16 cellular contexts compared by ENCODE assay signal in the genomic region with DNA sequence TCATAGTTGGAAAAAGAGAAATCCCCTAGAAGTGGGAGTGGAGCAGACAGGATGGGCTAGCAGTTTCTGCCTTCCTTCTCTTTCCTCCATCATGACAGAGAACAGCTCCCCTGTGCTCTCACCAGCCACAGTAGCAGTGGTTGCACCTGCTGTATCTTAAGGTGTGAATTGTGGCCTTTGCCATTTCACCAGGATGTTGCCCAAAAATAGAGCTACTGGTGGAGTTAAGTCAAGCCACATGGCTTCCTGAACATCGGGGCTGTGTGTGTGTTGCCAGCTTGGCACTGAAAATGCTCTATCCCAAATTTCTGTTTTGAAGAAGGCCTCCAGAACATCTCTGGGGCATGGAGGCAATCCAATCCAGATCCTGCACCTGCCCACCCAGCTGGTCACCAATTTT.
"Had no signal": no experiment of that assay in that cellular context is flagged by ENCODE, and none has a peak within 500 bp of the region (broad histone marks: within the 10 kb centered on the region; RNA-seq: fewer than 3 reads in every experiment).

No MANE protein-coding gene starts in this region.

- H3K36me3 ChIP-seq: esophagus muscularis mucosa, left ventricle myocardium inferior, tibial nerve, uterus had no signal

- DNase-seq: activated CD4-positive, CD25-positive, alpha-beta regulatory T cell treated with anti-CD3 and anti-CD28 coated beads, Interleukin-2, amount 50 U/mL, for 72 hours; activated naive CD4-positive, alpha-beta T cell treated with Interleukin-2 at 50 U/mL for 16 hours; hippocampal formation; kidney; left ventricle myocardium inferior; occipital lobe; right cardiac atrium; stimulated activated CD4-positive, alpha-beta T cell treated with anti-CD3 and anti-CD28 coated beads, Interleukin-15, amount 100 ng/mL, for 24 hours; stimulated activated CD4-positive, alpha-beta T cell treated with anti-CD3 and anti-CD28 coated beads, Interleukin-4, amount 100 ng/mL, for 1 hour; stimulated activated naive CD4-positive, alpha-beta T cell; T1000; uterus had no signal

- H3K9me3 ChIP-seq: esophagus muscularis mucosa, left ventricle myocardium inferior, tibial nerve, uterus had no signal

- ATAC-seq: activated T-helper 17 cell treated with anti-CD3 and anti-CD28 coated beads, Interleukin-2, amount 50 U/mL, for 72 hours had no signal

- H3K4me3 ChIP-seq: esophagus muscularis mucosa, left ventricle myocardium inferior, skin epidermis, tibial nerve, uterus had no signal

- H3K4me1 ChIP-seq: uterus had no signal

- H3K27me3 ChIP-seq: esophagus muscularis mucosa, tibial nerve, uterus had no signal

- H3K27ac ChIP-seq: esophagus muscularis mucosa, left ventricle myocardium inferior, skin epidermis, tibial nerve, uterus had no signal
